ENCODE assay signal across 8 cellular contexts in genomic region chr6:169326067-169326799, GRCh38.
DNase-seq lines count a peak whose midpoint lies in the region; ATAC-seq and TF ChIP-seq lines count a peak whose summit lies in the region.

No MANE protein-coding gene starts in this region.

- no peaks in the 10 kb centered on the region for H3K36me3 Mint-ChIP-seq in neural progenitor cell
- no peaks in the 10 kb centered on the region for H3K36me3 Mint-ChIP-seq in naive thymus-derived CD8-positive, alpha-beta T cell

- no peaks in the 10 kb centered on the region for H3F3A ChIP-seq in neural progenitor cell (ENCODE audit: low read depth)

- H3K79me2 ChIP-seq in neural progenitor cell (ENCODE audit: low read depth), result no peaks in the 10 kb centered on the region

- H3K27me3 Mint-ChIP-seq in neural progenitor cell (ENCODE audit: insufficient read depth, low read depth), result peaks cover 3% of the 10 kb centered on the region
- peaks cover 12 to 57% (median 19%) of the 10 kb centered on the region in 5 donors for H3K27me3 Mint-ChIP-seq in naive thymus-derived CD8-positive, alpha-beta T cell

- H3K4me3 Mint-ChIP-seq in neural progenitor cell, result no peak overlapping the region
- H3K4me3 Mint-ChIP-seq in naive thymus-derived CD8-positive, alpha-beta T cell, result no peak overlapping the region

- H3K9ac ChIP-seq in neural progenitor cell, result no peak overlapping the region

- no peak overlapping the region for H3K27ac Mint-ChIP-seq in neural progenitor cell
- H3K27ac Mint-ChIP-seq in naive thymus-derived CD8-positive, alpha-beta T cell, result no peak overlapping the region

- H3K4me2 ChIP-seq in neural progenitor cell, result no peak overlapping the region

- TF ChIP-seq CTCF in neural progenitor cell (IDR thresholded peaks at IDR 0.05) (peak; percentile 58), lower lobe of right lung (IDR thresholded peaks at IDR 0.05) (no peak)

- no peaks in the 10 kb centered on the region for H3K9me3 Mint-ChIP-seq in neural progenitor cell
- H3K9me3 Mint-ChIP-seq in naive thymus-derived CD8-positive, alpha-beta T cell, result no peaks in the 10 kb centered on the region

- intact Hi-C loops in lower lobe of right lung (cut with DNase I), result no loop called here

- H3K27me3 ChIP-seq in neural progenitor cell, result no peaks in the 10 kb centered on the region
- no peaks in the 10 kb centered on the region for H3K27me3 ChIP-seq in lower lobe of right lung (ENCODE audit: low read depth)

- H3K36me3 ChIP-seq in neural progenitor cell, result no peaks in the 10 kb centered on the region
- H3K36me3 ChIP-seq in lower lobe of right lung, result no peaks in the 10 kb centered on the region

- H3K9me3 ChIP-seq in neural progenitor cell (ENCODE audit: low read depth), result no peaks in the 10 kb centered on the region
- H3K9me3 ChIP-seq in lower lobe of right lung, result no peaks in the 10 kb centered on the region

- no peak overlapping the region for H2AFZ ChIP-seq in neural progenitor cell (replicated peaks)

- POLR2A ChIA-PET in naive thymus-derived CD8-positive, alpha-beta T cell (lab: Charles Lee), result no interaction called here

- H3K4me1 ChIP-seq in neural progenitor cell (no peaks in the 10 kb centered on the region), lower lobe of right lung (no peaks in the 10 kb centered on the region)

- no peak for ATAC-seq in naive thymus-derived CD8-positive, alpha-beta T cell
- no peak for ATAC-seq in GM18867 (IDR thresholded peaks at IDR 0.05; ENCODE audit: unreplicated experiment)
- no peak for ATAC-seq in lower lobe of right lung

- H4K20me1 ChIP-seq in neural progenitor cell (ENCODE audit: low read depth), result no peaks in the 10 kb centered on the region

- H3K4me3 ChIP-seq in neural progenitor cell (no peak overlapping the region), lower lobe of right lung (no peak overlapping the region)

- H3K27ac ChIP-seq in caudate nucleus (ENCODE audit: low read depth, low read length), result no peak overlapping the region
- H3K27ac ChIP-seq in neural progenitor cell, result no peak overlapping the region
- no peak overlapping the region for H3K27ac ChIP-seq in lower lobe of right lung

- H3K4me1 Mint-ChIP-seq in neural progenitor cell, result no peaks in the 10 kb centered on the region
- H3K4me1 Mint-ChIP-seq in naive thymus-derived CD8-positive, alpha-beta T cell, result no peaks in the 10 kb centered on the region

- DNase-seq in ELR (ENCODE audit: low read depth) (peak; percentile 65), NAMALWA (ENCODE audit: low spot score) (peak; percentile 18), caudate nucleus (lab: John Stamatoyannopoulos, UW) (peak in 33 of 61 donors; percentile 3 to 47 (median 13)), neural progenitor cell (ENCODE audit: low spot score) (peak; percentile 69), T1000 (lab: John Stamatoyannopoulos, UW) (no peak), lower lobe of right lung (no peak)
- no peak for DNase-seq in naive thymus-derived CD8-positive, alpha-beta T cell

Comparison
In these comparisons a context has a peak if more than half of its experiments do, and no peak if none do; other contexts are left out.
1. DNase-seq: peak in ELR (single experiment), NAMALWA (single experiment), caudate nucleus (33 of 61) and neural progenitor cell (single experiment); none in naive thymus-derived CD8-positive, alpha-beta T cell (0 of 10), T1000 (single experiment) and lower lobe of right lung (single experiment).